ENCODE assay signal across 8 cellular contexts in the genomic region with DNA sequence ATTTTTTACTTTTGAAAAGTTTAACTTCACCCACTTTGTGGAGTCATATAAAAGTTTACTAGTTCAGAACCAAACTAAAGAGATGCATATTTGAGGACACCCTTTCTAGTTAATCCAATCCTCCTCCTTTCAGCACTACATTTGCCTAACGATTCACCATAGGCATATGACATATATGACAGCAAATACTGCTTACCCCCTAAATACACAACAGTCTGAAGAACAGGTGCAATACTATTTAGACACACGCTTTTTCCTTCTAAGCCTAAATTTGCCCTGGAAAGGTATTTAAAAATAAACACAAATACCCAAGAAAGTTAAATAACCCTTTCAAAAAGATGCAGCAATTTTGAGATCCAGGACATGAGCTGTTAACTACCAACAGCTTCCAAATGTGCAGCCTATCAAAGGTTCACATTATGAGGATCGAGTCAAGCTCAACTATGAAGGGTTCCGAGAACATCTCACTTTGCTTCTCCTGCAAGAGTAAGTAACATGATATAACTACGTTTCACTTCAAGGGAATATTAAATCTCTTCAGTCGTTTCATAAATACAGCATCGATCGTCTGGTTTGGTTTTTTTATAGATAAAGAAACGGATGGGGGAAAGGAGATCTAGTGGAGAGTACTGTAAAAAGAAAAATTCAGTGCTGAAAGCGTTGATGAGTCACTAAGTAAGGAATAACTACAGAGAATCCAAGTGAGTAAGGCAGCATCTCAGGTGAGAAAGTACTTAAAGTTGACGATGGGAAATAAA. TPM values are rescaled to one million over a fixed set of nuclear protein-coding genes. Genes with fewer than 3 reads are reported as not detected.
DNase-seq lines count a peak whose midpoint lies in the region; ATAC-seq and TF ChIP-seq lines count a peak whose summit lies in the region.

No MANE protein-coding gene starts in this region.

- no peaks in the 10 kb centered on the region for H3K27me3 ChIP-seq in effector memory CD4-positive, alpha-beta T cell (replicated peaks; ENCODE audit: control insufficient read depth, insufficient read depth, low read length, poor library complexity, severe bottlenecking)

- H3K9me3 ChIP-seq in effector memory CD4-positive, alpha-beta T cell (ENCODE audit: control insufficient read depth, low read length) = no peaks in the 10 kb centered on the region

- H3K27ac Mint-ChIP-seq in natural killer cell = peak overlapping the region; percentile 91 to 96

- H3K36me3 ChIP-seq in effector memory CD4-positive, alpha-beta T cell (ENCODE audit: control insufficient read depth, insufficient read depth, low read length) = no peaks in the 10 kb centered on the region

- DNase-seq in EH (ENCODE audit: low read depth) (peak; percentile 33), NCI-H526 treated with DMSO at 0.1 percent for 48 hours (lab: John Stamatoyannopoulos, UW) (peak; percentile 31), natural killer cell (no peak), NCI-H2107 (lab: John Stamatoyannopoulos, UW) (no peak), cortex of kidney (lab: John Stamatoyannopoulos, UW) (no peak), mesenteric fat pad (ENCODE audit: low spot score) (no peak)
- DNase-seq in effector memory CD4-positive, alpha-beta T cell = no peak

- H3K4me3 Mint-ChIP-seq in natural killer cell = peak overlapping the region; percentile 95

- H3K4me1 ChIP-seq in effector memory CD4-positive, alpha-beta T cell (ENCODE audit: control insufficient read depth, insufficient read depth, low read length, poor library complexity, severe bottlenecking) = peaks cover 12% of the 10 kb centered on the region

- H3K36me3 Mint-ChIP-seq in natural killer cell = no peaks in the 10 kb centered on the region

- intact Hi-C loops in natural killer cell (cut with micrococcal nuclease) = loop anchor here (5.0 to 10.0 kb wide), 2 partner anchors 183 to 540 kb away; partner anchors contain the start of genes HECTD1 and NUBPL

- no peaks in the 10 kb centered on the region for H3K27me3 Mint-ChIP-seq in natural killer cell (ENCODE audit: low read depth in 2 of 2)

- H3K27ac ChIP-seq in effector memory CD4-positive, alpha-beta T cell (ENCODE audit: insufficient read depth, low read length, poor library complexity, severe bottlenecking) = peak overlapping the region; percentile 92

- no peak for ATAC-seq in natural killer cell
- no peak for ATAC-seq in GM19463 (IDR thresholded peaks at IDR 0.05; ENCODE audit: unreplicated experiment)

- no peak for TF ChIP-seq CTCF in natural killer cell (IDR thresholded peaks at IDR 0.05)

- peak overlapping the region; percentile 96 for H3K4me3 ChIP-seq in effector memory CD4-positive, alpha-beta T cell (ENCODE audit: insufficient read depth, low read depth, low read length, poor library complexity, severe bottlenecking)

- peaks cover 35 to 42% of the 10 kb centered on the region in 2 donors for H3K4me1 Mint-ChIP-seq in natural killer cell

- H3K9me3 Mint-ChIP-seq in natural killer cell = no peaks in the 10 kb centered on the region

RNA-seq across cellular contexts. Expression of gene AP4S1, which starts 0.7 kb away (rescaled TPM):
- total RNA-seq in natural killer cell (10 to 100 TPM; 10.6 to 12.7 (median 12.4) TPM), mesenteric fat pad (7.3 TPM)

RNA-seq across cellular contexts. Expression of gene STRN3, which starts 1.4 kb away (rescaled TPM):
- total RNA-seq in natural killer cell = 10 to 100 TPM; 19.5 to 34.2 (median 31.1) TPM
- 42.0 TPM for total RNA-seq in mesenteric fat pad

Comparison
In these comparisons a context has a peak if more than half of its experiments do, and no peak if none do; other contexts are left out.
1. DNase-seq: peak in EH (single experiment) and NCI-H526 treated with DMSO at 0.1 percent for 48 hours (single experiment); none in effector memory CD4-positive, alpha-beta T cell (0 of 3), natural killer cell (single experiment), NCI-H2107 (single experiment), cortex of kidney (single experiment) and mesenteric fat pad (single experiment).